4 cellular contexts compared by ENCODE assay signal in genomic region chr11:100525197-100525596, GRCh38.
TF ChIP-seq lines count a peak whose summit lies in the region.

No MANE protein-coding gene starts in this region.

TF ChIP-seq in GM23338, 12 proteins besides CTCF, POLR2A, EP300 and RAD21 (continues in another document):
- TF ChIP-seq ETS1 (IDR thresholded peaks at IDR 0.05) (no peak), POLR2AphosphoS5 (IDR thresholded peaks at IDR 0.05; ENCODE audit: low read depth) (no peak), ZNF331 (CRISPR knock-in tag; IDR thresholded peaks at IDR 0.05; ENCODE audit: low read depth) (no peak), EZH2 (IDR thresholded peaks at IDR 0.05; ENCODE audit: low read depth, unreplicated experiment) (no peak), CREB1 (CRISPR knock-in tag; IDR thresholded peaks at IDR 0.05; ENCODE audit: low read depth) (no peak), EZH2phosphoT487 (IDR thresholded peaks at IDR 0.05; ENCODE audit: unreplicated experiment) (no peak), NANOG (IDR thresholded peaks at IDR 0.05; ENCODE audit: borderline replicate concordance) (no peak)

TF ChIP-seq in HCT116, 20 proteins besides CTCF, POLR2A, EP300 and RAD21:
- TF ChIP-seq ELF1 (IDR thresholded peaks at IDR 0.05; ENCODE audit: borderline replicate concordance, low read depth): no peak
- no peak for TF ChIP-seq ZNF274 (IDR thresholded peaks at IDR 0.05; ENCODE audit: low read depth, low read length)
- no peak for TF ChIP-seq SRF (IDR thresholded peaks at IDR 0.05; ENCODE audit: low read depth)
- TF ChIP-seq ZBTB33 (IDR thresholded peaks at IDR 0.05; ENCODE audit: extremely low read depth, insufficient replicate concordance, low read length): no peak
- no peak for TF ChIP-seq SP1 (IDR thresholded peaks at IDR 0.05; ENCODE audit: low read depth)
- no peak for TF ChIP-seq ZFX (IDR thresholded peaks at IDR 0.05)
- no peak for TF ChIP-seq CBX3 (IDR thresholded peaks at IDR 0.05; ENCODE audit: low read depth)
- no peak for TF ChIP-seq TCF7L2 (IDR thresholded peaks at IDR 0.05; ENCODE audit: borderline replicate concordance, extremely low read depth, insufficient read depth, insufficient read length)
- no peak for TF ChIP-seq FOSL1 (IDR thresholded peaks at IDR 0.05; ENCODE audit: low read depth)
- TF ChIP-seq EZH2phosphoT487 (IDR thresholded peaks at IDR 0.05; ENCODE audit: borderline replicate concordance): no peak
- TF ChIP-seq EZH2 (IDR thresholded peaks at IDR 0.05): no peak
- TF ChIP-seq MAX (IDR thresholded peaks at IDR 0.05): no peak
- no peak for TF ChIP-seq CEBPB (IDR thresholded peaks at IDR 0.05; ENCODE audit: low read depth)
- no peak for TF ChIP-seq REST (IDR thresholded peaks at IDR 0.05; ENCODE audit: low read depth)
- no peak for TF ChIP-seq ATF3 (IDR thresholded peaks at IDR 0.05)
TF ChIP-seq in HCT116: peak in this region for 0.

TF ChIP-seq in H1, 55 proteins besides CTCF, POLR2A, EP300 and RAD21:
- TF ChIP-seq CTBP2 (IDR thresholded peaks at IDR 0.05; ENCODE audit: borderline replicate concordance, insufficient read depth, insufficient read length, low read length): no peak
- no peak for TF ChIP-seq ASH2L (IDR thresholded peaks at IDR 0.05; ENCODE audit: low read length)
- TF ChIP-seq CEBPB (IDR thresholded peaks at IDR 0.05; ENCODE audit: low read depth, low read length): no peak
- TF ChIP-seq BRCA1 (IDR thresholded peaks at IDR 0.05; ENCODE audit: low read depth, low read length): no peak
- TF ChIP-seq CBX8 (IDR thresholded peaks at IDR 0.05; ENCODE audit: borderline replicate concordance, low read depth, low read length): no peak
- TF ChIP-seq KDM1A (IDR thresholded peaks at IDR 0.05; ENCODE audit: borderline replicate concordance, low read length): no peak
- TF ChIP-seq RFX5 (IDR thresholded peaks at IDR 0.05; ENCODE audit: borderline replicate concordance, low read depth, low read length): no peak
- no peak for TF ChIP-seq GTF2F1 (IDR thresholded peaks at IDR 0.05; ENCODE audit: borderline replicate concordance, low read depth, low read length)
- TF ChIP-seq USF2 (IDR thresholded peaks at IDR 0.05; ENCODE audit: low read length): no peak
- no peak for TF ChIP-seq TCF12 (IDR thresholded peaks at IDR 0.05; ENCODE audit: low read depth, low read length)
- no peak for TF ChIP-seq SP2 (IDR thresholded peaks at IDR 0.05; ENCODE audit: low read length)
- no peak for TF ChIP-seq FOSL1 (IDR thresholded peaks at IDR 0.05; ENCODE audit: insufficient read depth, low read depth, low read length)
- TF ChIP-seq GABPA (IDR thresholded peaks at IDR 0.05; ENCODE audit: borderline replicate concordance, insufficient read depth, low read length): no peak

TF ChIP-seq in HepG2, 621 proteins besides CTCF, POLR2A, EP300 and RAD21:
- TF ChIP-seq CEBPB (IDR thresholded peaks at IDR 0.05; ENCODE audit: borderline replicate concordance, low read depth, low read length) (peak; percentile 44; the same call in 1 of the 2 replicates), ZHX1 (CRISPR knock-in tag; IDR thresholded peaks at IDR 0.05; ENCODE audit: low read depth) (no peak), CREM (IDR thresholded peaks at IDR 0.05) (no peak), CREM (CRISPR knock-in tag; IDR thresholded peaks at IDR 0.05) (no peak)
